1 cellular context compared by ENCODE assay signal in genomic region chr3:169591983-169592644, GRCh38.
TF ChIP-seq lines count a peak whose summit lies in the region.

No MANE protein-coding gene starts in this region.

TF ChIP-seq in HEK293, 187 proteins besides CTCF, POLR2A, EP300 and RAD21 (continued from another document):
- peak; percentile 62 for TF ChIP-seq REST (tag by site-specific recombination; IDR thresholded peaks at IDR 0.05)
- TF ChIP-seq PRDM1 (tag by site-specific recombination; IDR thresholded peaks at IDR 0.05), result peak; percentile 4; the same call in 1 of the 2 replicates
